ENCODE assay signal across 1 cellular context in the genomic region with DNA sequence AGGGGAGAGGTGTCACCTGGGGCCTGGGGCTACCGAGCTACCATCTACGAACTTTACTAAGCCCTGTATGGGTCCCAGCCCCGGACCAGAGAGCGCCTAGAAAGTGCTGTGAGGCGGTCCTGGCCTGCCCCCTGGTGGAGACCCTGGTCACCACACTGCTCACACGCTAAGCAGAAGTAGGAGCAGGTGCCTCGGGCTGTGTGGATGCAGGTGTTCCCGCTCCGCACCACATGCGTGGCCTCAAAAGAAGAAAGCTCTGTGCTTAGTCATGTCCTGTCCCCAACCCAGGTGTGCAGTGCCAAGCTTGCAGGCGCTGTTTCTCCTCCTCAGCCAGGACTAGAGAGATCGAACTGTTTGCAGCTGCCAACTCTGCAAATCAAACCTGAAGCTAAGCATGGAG.
TF ChIP-seq lines count a peak whose summit lies in the region.

No MANE protein-coding gene starts in this region.

TF ChIP-seq in H1, 55 proteins besides CTCF, POLR2A, EP300 and RAD21:
- peak; percentile 94 for TF ChIP-seq E2F6 (IDR thresholded peaks at IDR 0.05)
- TF ChIP-seq, protein P1, sequence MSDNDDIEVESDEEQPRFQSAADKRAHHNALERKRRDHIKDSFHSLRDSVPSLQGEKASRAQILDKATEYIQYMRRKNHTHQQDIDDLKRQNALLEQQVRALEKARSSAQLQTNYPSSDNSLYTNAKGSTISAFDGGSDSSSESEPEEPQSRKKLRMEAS (IDR thresholded peaks at IDR 0.05) = peak; percentile 91
